28 cellular contexts compared by ENCODE assay signal in genomic region chr3:168696119-168696518, GRCh38.
"Had no signal": no experiment of that assay in that cellular context is flagged by ENCODE, and none has a peak within 500 bp of the region (broad histone marks: within the 10 kb centered on the region; RNA-seq: fewer than 3 reads in every experiment).

No MANE protein-coding gene starts in this region.

- H3K9me3 ChIP-seq: esophagus squamous epithelium, gastrocnemius medialis, lower lobe of right lung, mucosa of descending colon had no signal

- H3K36me3 Mint-ChIP-seq: naive B cell; naive thymus-derived CD8-positive, alpha-beta T cell had no signal

- H3K27ac Mint-ChIP-seq: dendritic cell treated with granulocyte-macrophage colony-stimulating factor and Interleukin-4, amounts not matched to agents 40 ng/mL and 50 ng/mL, for 4 days; effector memory CD8-positive, alpha-beta T cell; endodermal cell; mesothelial cell of epicardium; naive B cell; naive thymus-derived CD8-positive, alpha-beta T cell had no signal

- FAIRE-seq: endometrium, islet of Langerhans, keratinocyte had no signal

- ATAC-seq: effector memory CD8-positive, alpha-beta T cell; esophagus mucosa; gastrocnemius medialis; heart right ventricle; left cardiac atrium; left lung; left ventricle myocardium superior; lower lobe of right lung; mucosa of descending colon; naive thymus-derived CD8-positive, alpha-beta T cell had no signal

- H3K4me1 ChIP-seq: esophagus squamous epithelium, gastrocnemius medialis, heart right ventricle, left lung, lower lobe of right lung had no signal

- DNase-seq: cortex of kidney; effector CD8-positive, alpha-beta T cell; effector memory CD8-positive, alpha-beta T cell; endodermal cell; erythroblast; esophagus squamous epithelium; foreskin fibroblast; foreskin melanocyte; gastrocnemius medialis; glutamatergic neuron; head of caudate nucleus; heart right ventricle; hippocampal formation; left cardiac atrium; left lung; left ventricle myocardium superior; lower lobe of right lung; mesenchymal stem cell; mucosa of descending colon; naive B cell; naive thymus-derived CD8-positive, alpha-beta T cell had no signal

- H3K27ac ChIP-seq: epithelial cell of prostate, esophagus squamous epithelium, gastrocnemius medialis, heart right ventricle, left lung, lower lobe of right lung had no signal

- H3K4me3 ChIP-seq: esophagus squamous epithelium, gastrocnemius medialis, heart right ventricle, left lung, lower lobe of right lung, mucosa of descending colon had no signal
